In the genomic region with DNA sequence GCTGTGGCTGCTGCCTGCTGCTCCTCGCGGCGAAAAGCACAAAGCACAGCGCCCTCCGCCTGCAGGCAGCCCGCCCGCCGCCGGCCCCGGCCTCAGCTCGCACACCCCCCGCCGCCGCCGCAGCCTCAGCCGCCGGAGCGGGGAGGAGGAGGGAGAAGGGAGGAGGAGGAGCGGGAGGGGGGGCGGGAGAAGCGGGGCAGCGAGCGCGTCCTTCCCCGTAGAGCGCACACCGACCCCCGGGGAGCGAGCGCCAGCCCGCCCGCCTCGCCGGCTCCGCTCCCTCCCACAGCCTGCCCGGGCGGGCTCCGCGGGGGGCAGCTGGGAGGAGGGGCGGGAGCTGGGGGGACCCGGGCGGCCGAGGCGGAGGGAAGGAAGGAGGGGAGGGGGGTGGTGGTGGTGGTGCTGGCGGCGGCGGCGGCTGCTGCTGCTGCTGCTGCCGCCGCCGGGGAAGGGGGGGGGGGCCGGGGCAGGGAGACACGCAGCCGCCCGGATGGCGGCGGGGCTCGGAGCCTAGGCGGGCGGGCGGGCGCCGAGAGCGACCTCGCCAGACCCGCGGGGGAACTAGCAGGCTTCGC, we compare ENCODE assay signal across 8 cellular contexts. TPM values are rescaled to one million over a fixed set of nuclear protein-coding genes. Genes with fewer than 3 reads are reported as not detected.
DNase-seq lines count a peak whose midpoint lies in the region; ATAC-seq, FAIRE-seq and TF ChIP-seq lines count a peak whose summit lies in the region.

A gene with protein sequence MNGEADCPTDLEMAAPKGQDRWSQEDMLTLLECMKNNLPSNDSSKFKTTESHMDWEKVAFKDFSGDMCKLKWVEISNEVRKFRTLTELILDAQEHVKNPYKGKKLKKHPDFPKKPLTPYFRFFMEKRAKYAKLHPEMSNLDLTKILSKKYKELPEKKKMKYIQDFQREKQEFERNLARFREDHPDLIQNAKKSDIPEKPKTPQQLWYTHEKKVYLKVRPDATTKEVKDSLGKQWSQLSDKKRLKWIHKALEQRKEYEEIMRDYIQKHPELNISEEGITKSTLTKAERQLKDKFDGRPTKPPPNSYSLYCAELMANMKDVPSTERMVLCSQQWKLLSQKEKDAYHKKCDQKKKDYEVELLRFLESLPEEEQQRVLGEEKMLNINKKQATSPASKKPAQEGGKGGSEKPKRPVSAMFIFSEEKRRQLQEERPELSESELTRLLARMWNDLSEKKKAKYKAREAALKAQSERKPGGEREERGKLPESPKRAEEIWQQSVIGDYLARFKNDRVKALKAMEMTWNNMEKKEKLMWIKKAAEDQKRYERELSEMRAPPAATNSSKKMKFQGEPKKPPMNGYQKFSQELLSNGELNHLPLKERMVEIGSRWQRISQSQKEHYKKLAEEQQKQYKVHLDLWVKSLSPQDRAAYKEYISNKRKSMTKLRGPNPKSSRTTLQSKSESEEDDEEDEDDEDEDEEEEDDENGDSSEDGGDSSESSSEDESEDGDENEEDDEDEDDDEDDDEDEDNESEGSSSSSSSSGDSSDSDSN (minus strand): TSS at position 40 of the 575 bp plus-strand sequence. CDS start 1,446 bp downstream, outside the sequence.

- intact Hi-C loops in left cardiac atrium (cut with DNase I) (loop anchor here (2.0 to 5.0 kb wide), 2 partner anchors 108 to 111 kb away; no protein-coding TSS in a partner anchor), posterior cingulate gyrus (cut with DNase I) (loop anchor here (1.0 to 2.0 kb wide), 2 partner anchors 89 to 107 kb away; a partner anchor contains a TSS)

- no peak for TF ChIP-seq CTCF in GM20000 (IDR thresholded peaks at IDR 0.05; ENCODE audit: extremely low read depth, missing control alignments)

- peaks cover 25 to 36% (median 34%) of the 10 kb centered on the region in 11 experiments; a peak in 17 of 22 replicates for H4K20me1 ChIP-seq in BLaER1 treated with 17β-estradiol and CSF1 and Interleukin-3, amounts not matched to agents 10 nM and 100 nM

- H3K36me3 ChIP-seq in BLaER1 treated with 17β-estradiol and CSF1 and Interleukin-3, amounts not matched to agents 10 nM and 100 nM = peaks cover 20 to 32% (median 27%) of the 10 kb centered on the region in 11 experiments
- H3K36me3 ChIP-seq in KOPT-K1 (ENCODE audit: insufficient read depth, low read length) (peaks cover 22% of the 10 kb centered on the region), SK-N-MC (ENCODE audit: insufficient read depth, low read length) (peaks cover 30% of the 10 kb centered on the region)

- H3K4me3 ChIP-seq in BLaER1 treated with 17β-estradiol and CSF1 and Interleukin-3, amounts not matched to agents 10 nM and 100 nM = peak within 1 kb of the TSS; percentile 70 to 100 (median 98)
- H3K4me3 ChIP-seq in SK-N-MC = peak within 1 kb of the TSS; percentile 98

- peak; percentile 84 for DNase-seq in GM20000 (ENCODE audit: low spot score)
- no peak for DNase-seq in SK-N-MC (ENCODE audit: low read depth, low spot score)
- peak in 48 of 56 donors; percentile 19 to 86 (median 68) for DNase-seq in amygdala (lab: John Stamatoyannopoulos, UW)
- peak; percentile 76 for DNase-seq in left cardiac atrium
- DNase-seq in posterior cingulate gyrus = peak in 9 of 10 donors; percentile 47 to 95 (median 59)
- DNase-seq in GM19239 (ENCODE audit: insufficient read length, low spot score) = no peak

- peak within 1 kb of the TSS; percentile 71 to 97 (median 91) for H3K4me2 ChIP-seq in BLaER1 treated with 17β-estradiol and CSF1 and Interleukin-3, amounts not matched to agents 10 nM and 100 nM

- H3K27me3 ChIP-seq in BLaER1 treated with 17β-estradiol and CSF1 and Interleukin-3, amounts not matched to agents 10 nM and 100 nM = no peaks in the 10 kb centered on the region

- peaks cover 41 to 48% (median 46%) of the 10 kb centered on the region in 10 experiments for H3K4me1 ChIP-seq in BLaER1 treated with 17β-estradiol and CSF1 and Interleukin-3, amounts not matched to agents 10 nM and 100 nM

- peak; percentile 17 to 18 for ATAC-seq in left cardiac atrium

- peak within 1 kb of the TSS; percentile 82 to 100 (median 99) for H3K27ac ChIP-seq in BLaER1 treated with 17β-estradiol and CSF1 and Interleukin-3, amounts not matched to agents 10 nM and 100 nM
- H3K27ac ChIP-seq in KOPT-K1 (ENCODE audit: low read depth, low read length, poor library complexity, severe bottlenecking) = peak within 1 kb of the TSS; percentile 97
- peak within 1 kb of the TSS; percentile 98 for H3K27ac ChIP-seq in SK-N-MC

- no peak for FAIRE-seq in GM19239 (lab: Jason Lieb, UNC)

- H3K9me3 ChIP-seq in BLaER1 treated with 17β-estradiol and CSF1 and Interleukin-3, amounts not matched to agents 10 nM and 100 nM (replicated peaks in 1 of 11) = 0 out of 22 replicates have a peak, but pooled peaks cover 0 to under 1% (median 0%) of the 10 kb centered on the region in 11 experiments
- H3K9me3 ChIP-seq in KOPT-K1 (ENCODE audit: insufficient read depth, low read length, poor library complexity, severe bottlenecking) = no peaks in the 10 kb centered on the region
- no peaks in the 10 kb centered on the region for H3K9me3 ChIP-seq in SK-N-MC (ENCODE audit: low read depth, low read length)

- H3K9ac ChIP-seq in BLaER1 treated with 17β-estradiol and CSF1 and Interleukin-3, amounts not matched to agents 10 nM and 100 nM = peak within 1 kb of the TSS; percentile 94 to 100 (median 99)
- H3K9ac ChIP-seq in SK-N-MC (ENCODE audit: insufficient read length) = peak within 1 kb of the TSS; percentile 99

RNA-seq across cellular contexts. Expression of the gene that starts here (rescaled TPM):
- total RNA-seq in left cardiac atrium = 10 to 100 TPM; 35.5 to 48.2 TPM

Comparison
In these comparisons a context has a peak if more than half of its experiments do, and no peak if none do; other contexts are left out.
1. DNase-seq: peak in GM20000 (single experiment), amygdala (48 of 56), left cardiac atrium (single experiment) and posterior cingulate gyrus (9 of 10); none in SK-N-MC (single experiment) and GM19239 (single experiment).
2. Peak in every context shown above with its lines, with median percentiles within 50 percentile points of each other: H3K27ac ChIP-seq.